19 cellular contexts compared by ENCODE assay signal in genomic region chr11:103923473-103923931, GRCh38.
DNase-seq lines count a peak whose midpoint lies in the region; ATAC-seq, FAIRE-seq and TF ChIP-seq lines count a peak whose summit lies in the region.
"Had no signal": no experiment of that assay in that cellular context is flagged by ENCODE, and none has a peak within 500 bp of the region (broad histone marks: within the 10 kb centered on the region; RNA-seq: fewer than 3 reads in every experiment).

No MANE protein-coding gene starts in this region.

- peak overlapping the region; percentile 29 for H3K27ac ChIP-seq in PC-3 (ENCODE audit: low read length)
- H3K27ac ChIP-seq in CD8-positive, alpha-beta memory T cell (ENCODE audit: low read depth, low read length): no peak overlapping the region
- H3K27ac ChIP-seq: C4-2B, thoracic aorta had no signal

- no peaks in the 10 kb centered on the region for H3K36me3 Mint-ChIP-seq in activated T-cell treated with anti-CD3 and anti-CD28 coated beads, Interleukin-2, amount 50 U/mL, for 24 hours (ENCODE audit: low read depth)
- H3K36me3 Mint-ChIP-seq in CD8-positive, alpha-beta memory T cell: no peaks in the 10 kb centered on the region
- H3K36me3 Mint-ChIP-seq: activated naive CD4-positive, alpha-beta T cell treated with anti-CD3 and anti-CD28 coated beads, Interleukin-2, amount 50 U/mL, for 72 hours had no signal

- TF ChIP-seq CTCF in PC-3 (conservative IDR thresholded peaks at IDR 0.05; ENCODE audit: low read depth, low read length) (no peak), foreskin fibroblast (IDR thresholded peaks at IDR 0.05; ENCODE audit: low read depth, low read length) (no peak)

- H3K79me2 ChIP-seq in PC-3 (ENCODE audit: low read length): no peaks in the 10 kb centered on the region

- CTCF ChIA-PET in PC-3 (lab: Charles Lee): no interaction called here
- CTCF ChIA-PET in CD8-positive, alpha-beta memory T cell (lab: Charles Lee): no interaction called here

- H3K36me3 ChIP-seq in PC-3 (ENCODE audit: low read depth, low read length): no peaks in the 10 kb centered on the region
- H3K36me3 ChIP-seq in CD8-positive, alpha-beta memory T cell (ENCODE audit: insufficient read depth, low read length): no peaks in the 10 kb centered on the region
- H3K36me3 ChIP-seq: thoracic aorta had no signal

- 0 out of 2 replicates have a peak, but pooled peaks cover under 1% of the 10 kb centered on the region for H3K27me3 ChIP-seq in PC-3 (ENCODE audit: low read length)
- H3K27me3 ChIP-seq in CD8-positive, alpha-beta memory T cell (ENCODE audit: insufficient read depth, low read length, poor library complexity, severe bottlenecking): no peaks in the 10 kb centered on the region

- no peak overlapping the region for H3K4me3 ChIP-seq in PC-3 (ENCODE audit: low read length)
- no peak overlapping the region for H3K4me3 ChIP-seq in foreskin fibroblast (ENCODE audit: low read depth in 1 of 2, low read length in 2 of 2)
- no peak overlapping the region for H3K4me3 ChIP-seq in CD8-positive, alpha-beta memory T cell (ENCODE audit: low read length)
- H3K4me3 ChIP-seq: K562, thoracic aorta had no signal

- H3K4me2 ChIP-seq in PC-3 (ENCODE audit: low read length): peak overlapping the region; percentile 37
- H3K4me2 ChIP-seq: SK-N-SH had no signal

- H3K4me3 Mint-ChIP-seq in activated T-cell treated with anti-CD3 and anti-CD28 coated beads, Interleukin-2, amount 50 U/mL, for 24 hours: no peak overlapping the region
- H3K4me3 Mint-ChIP-seq in CD8-positive, alpha-beta memory T cell: no peak overlapping the region

- no peaks in the 10 kb centered on the region for H3K4me1 Mint-ChIP-seq in activated T-cell treated with anti-CD3 and anti-CD28 coated beads, Interleukin-2, amount 50 U/mL, for 24 hours (ENCODE audit: low read depth)
- peaks cover 3 to 4% (median 4%) of the 10 kb centered on the region in 3 donors for H3K4me1 Mint-ChIP-seq in CD8-positive, alpha-beta memory T cell

- no peaks in the 10 kb centered on the region for H4K20me1 ChIP-seq in PC-3 (ENCODE audit: low read length)

- FAIRE-seq in HTR-8/SVneo (lab: Jason Lieb, UNC): no peak
- FAIRE-seq: K562 had no signal

- no peak overlapping the region for H2AFZ ChIP-seq in PC-3 (ENCODE audit: low read length)

- H3F3A ChIP-seq in PC-3 (ENCODE audit: low read length, unreplicated experiment): no peaks in the 10 kb centered on the region

- POLR2A ChIA-PET in PC-3 (lab: Charles Lee; ENCODE audit: unreplicated experiment): no interaction called here
- POLR2A ChIA-PET in CD8-positive, alpha-beta memory T cell (lab: Charles Lee): no interaction called here

- no peaks in the 10 kb centered on the region for H3K9me3 Mint-ChIP-seq in activated T-cell treated with anti-CD3 and anti-CD28 coated beads, Interleukin-2, amount 50 U/mL, for 24 hours
- peaks cover 0 to 2% (median 0%) of the 10 kb centered on the region in 5 donors for H3K9me3 Mint-ChIP-seq in CD8-positive, alpha-beta memory T cell
- H3K9me3 Mint-ChIP-seq: activated naive CD4-positive, alpha-beta T cell treated with anti-CD3 and anti-CD28 coated beads, Interleukin-2, amount 50 U/mL, for 72 hours had no signal

- no peak overlapping the region for H3K27ac Mint-ChIP-seq in activated T-cell treated with anti-CD3 and anti-CD28 coated beads, Interleukin-2, amount 50 U/mL, for 24 hours
- no peak overlapping the region for H3K27ac Mint-ChIP-seq in CD8-positive, alpha-beta memory T cell
- H3K27ac Mint-ChIP-seq: activated naive CD4-positive, alpha-beta T cell treated with anti-CD3 and anti-CD28 coated beads, Interleukin-2, amount 50 U/mL, for 72 hours had no signal

- H3K9me3 ChIP-seq in PC-3 (ENCODE audit: low read length): no peaks in the 10 kb centered on the region
- H3K9me3 ChIP-seq in CD8-positive, alpha-beta memory T cell (ENCODE audit: low read length): no peaks in the 10 kb centered on the region
- H3K9me3 ChIP-seq: SK-N-SH, thoracic aorta had no signal

- H3K27me3 Mint-ChIP-seq in activated T-cell treated with anti-CD3 and anti-CD28 coated beads, Interleukin-2, amount 50 U/mL, for 24 hours: no peaks in the 10 kb centered on the region
- no peaks in the 10 kb centered on the region for H3K27me3 Mint-ChIP-seq in CD8-positive, alpha-beta memory T cell

- H3K4me1 ChIP-seq in PC-3 (ENCODE audit: insufficient read depth, low read length): peaks cover 24% of the 10 kb centered on the region
- no peaks in the 10 kb centered on the region for H3K4me1 ChIP-seq in CD8-positive, alpha-beta memory T cell (ENCODE audit: insufficient read depth, low read length)

- H3K9me2 ChIP-seq in PC-3 (replicated peaks; ENCODE audit: low read length): no peaks in the 10 kb centered on the region
- H3K9me2 ChIP-seq: SK-N-SH had no signal

- H3K9ac ChIP-seq in PC-3 (ENCODE audit: low read length): no peak overlapping the region
- H3K9ac ChIP-seq: SK-N-SH had no signal

- ATAC-seq in HG03025 (IDR thresholded peaks at IDR 0.05; ENCODE audit: low FRiP score, unreplicated experiment): peak; percentile 50
- peak; percentile 76 for ATAC-seq in PC-3
- ATAC-seq: activated naive CD4-positive, alpha-beta T cell treated with anti-CD3 and anti-CD28 coated beads, Interleukin-2, amount 50 U/mL, for 72 hours; K562 had no signal

- DNase-seq in EH (ENCODE audit: low read depth): peak; percentile 47
- DNase-seq in PC-3: peak; percentile 89
- peak; percentile 81 for DNase-seq in kidney glomerular epithelial cell (lab: John Stamatoyannopoulos, UW)
- no peak for DNase-seq in HTR-8/SVneo (ENCODE audit: insufficient read length, low spot score)
- no peak for DNase-seq in activated T-cell treated with anti-CD3 and anti-CD28 coated beads, Interleukin-2, amount 50 U/mL, for 24 hours
- no peak for DNase-seq in foreskin fibroblast
- DNase-seq in CD8-positive, alpha-beta memory T cell: no peak
- DNase-seq: activated CD4-positive, alpha-beta T cell treated with anti-CD3 and anti-CD28 coated beads, Interleukin-2, amount 50 U/mL, for 1 hour; dermis blood vessel endothelial cell; head of caudate nucleus; mesenchymal stem cell; NCI-H526 treated with DMSO at 0.1 percent for 48 hours; retina; SK-N-SH had no signal

- intact Hi-C loops in PC-3 (cut with micrococcal nuclease): loop anchor here (5.0 to 10.0 kb wide), 3 partner anchors 241 to 1941 kb away; no protein-coding TSS in a partner anchor

- no TSS peak for BruUV-seq in PC-3 (replicated peaks; lab: Mats Ljungman, UMichigan)

Comparison
In these comparisons a context has a peak if more than half of its experiments do, and no peak if none do; other contexts are left out.
1. DNase-seq: peak in EH (single experiment), PC-3 (single experiment) and kidney glomerular epithelial cell (single experiment); none in HTR-8/SVneo (single experiment), activated T-cell treated with anti-CD3 and anti-CD28 coated beads, Interleukin-2, amount 50 U/mL, for 24 hours (single experiment), foreskin fibroblast (0 of 2) and CD8-positive, alpha-beta memory T cell (0 of 5).